12 cellular contexts compared by ENCODE assay signal in genomic region chr22:39076117-39076516, GRCh38. TPM values are rescaled to one million over a fixed set of nuclear protein-coding genes. Genes with fewer than 3 reads are reported as not detected.
DNase-seq lines count a peak whose midpoint lies in the region; ATAC-seq, FAIRE-seq and TF ChIP-seq lines count a peak whose summit lies in the region.
"Not testable (repeated sequence)": the region's sequence is repeated elsewhere in the genome, so short reads cannot be mapped to it uniquely, and the experiment has no call there.
"Had no signal": no experiment of that assay in that cellular context is flagged by ENCODE, and none has a peak within 500 bp of the region (broad histone marks: within the 10 kb centered on the region; RNA-seq: fewer than 3 reads in every experiment).

No MANE protein-coding gene starts in this region.

- not testable (repeated sequence) for DNase-seq in CD4-positive, CD25-positive, alpha-beta regulatory T cell; GM19239 (ENCODE audit: insufficient read length, low spot score); activated CD4-positive, alpha-beta memory T cell treated with anti-CD3 and anti-CD28 coated beads for 36 hours; endodermal cell; naive thymus-derived CD4-positive, alpha-beta T cell; stimulated activated naive B cell treated with anti-CD40 and anti-IgM and Interleukin-4, amounts not matched to agents 10 μg/mL and 1 μg/mL and 100 μg/mL, for 72 hours

- TF ChIP-seq CTCF in OCI-LY3 (IDR thresholded peaks at IDR 0.05; ENCODE audit: low read depth, low read length); endodermal cell (conservative IDR thresholded peaks at IDR 0.05): not testable (repeated sequence)

- peak overlapping the region in 2 of 3 donors; percentile 91 to 95 for H3K27ac Mint-ChIP-seq in CD4-positive, CD25-positive, alpha-beta regulatory T cell
- peak overlapping the region; percentile 72 for H3K27ac Mint-ChIP-seq in activated CD4-positive, alpha-beta memory T cell treated with anti-CD3 and anti-CD28 coated beads for 36 hours
- peak overlapping the region; percentile 61 for H3K27ac Mint-ChIP-seq in activated naive CD4-positive, alpha-beta T cell treated with anti-CD3 and anti-CD28 coated beads, Interleukin-2, amount 50 U/mL, for 24 hours
- H3K27ac Mint-ChIP-seq in endodermal cell, result not testable (repeated sequence)
- H3K27ac Mint-ChIP-seq in naive thymus-derived CD4-positive, alpha-beta T cell, result peak overlapping the region; percentile 62 to 95 (median 88)
- H3K27ac Mint-ChIP-seq in stimulated activated naive B cell treated with anti-CD40 and anti-IgM and Interleukin-4, amounts not matched to agents 10 μg/mL and 1 μg/mL and 100 μg/mL, for 72 hours, result peak overlapping the region; percentile 96

- H3K9me3 ChIP-seq in CD4-positive, CD25-positive, alpha-beta regulatory T cell (ENCODE audit: control insufficient read depth in 2 of 2, low read length in 2 of 2); OCI-LY3 (ENCODE audit: insufficient read depth, low read length); endodermal cell (ENCODE audit: control insufficient read depth, low read length); naive thymus-derived CD4-positive, alpha-beta T cell (ENCODE audit: control insufficient read depth in 2 of 3, low read length in 3 of 3): not testable (repeated sequence)

- not testable (repeated sequence) for H4K20me1 ChIP-seq in OCI-LY3 (ENCODE audit: insufficient read depth, low read length)

- H3K9me3 Mint-ChIP-seq in CD4-positive, CD25-positive, alpha-beta regulatory T cell; activated CD4-positive, alpha-beta memory T cell treated with anti-CD3 and anti-CD28 coated beads for 36 hours; activated naive CD4-positive, alpha-beta T cell treated with anti-CD3 and anti-CD28 coated beads, Interleukin-2, amount 50 U/mL, for 24 hours; endodermal cell; naive thymus-derived CD4-positive, alpha-beta T cell; stimulated activated naive B cell treated with anti-CD40 and anti-IgM and Interleukin-4, amounts not matched to agents 10 μg/mL and 1 μg/mL and 100 μg/mL, for 72 hours: not testable (repeated sequence)

- WGBS in endodermal cell (ENCODE audit: insufficient coverage in 1 of 2, insufficient read length in 1 of 2), 2 experiments, result 72 to 97% methylated on average over 3 to 4 of the region's 4 CpGs

- not testable (repeated sequence) for H2AFZ ChIP-seq in OCI-LY3 (ENCODE audit: low read depth, low read length)

- peak overlapping the region; percentile 44 for H3K4me2 ChIP-seq in OCI-LY3 (ENCODE audit: low read length)

- not testable (repeated sequence) for H3K36me3 Mint-ChIP-seq in CD4-positive, CD25-positive, alpha-beta regulatory T cell; activated naive CD4-positive, alpha-beta T cell treated with anti-CD3 and anti-CD28 coated beads, Interleukin-2, amount 50 U/mL, for 24 hours; endodermal cell (ENCODE audit: low read depth)
- peaks cover 17% of the 10 kb centered on the region for H3K36me3 Mint-ChIP-seq in activated CD4-positive, alpha-beta memory T cell treated with anti-CD3 and anti-CD28 coated beads for 36 hours
- H3K36me3 Mint-ChIP-seq in naive thymus-derived CD4-positive, alpha-beta T cell, result peaks cover 2 to 14% (median 3%) of the 10 kb centered on the region in 5 donors
- peaks cover 14 to 25% of the 10 kb centered on the region in 2 donors for H3K36me3 Mint-ChIP-seq in stimulated activated naive B cell treated with anti-CD40 and anti-IgM and Interleukin-4, amounts not matched to agents 10 μg/mL and 1 μg/mL and 100 μg/mL, for 72 hours

- H3K27me3 Mint-ChIP-seq in CD4-positive, CD25-positive, alpha-beta regulatory T cell; activated CD4-positive, alpha-beta memory T cell treated with anti-CD3 and anti-CD28 coated beads for 36 hours; activated naive CD4-positive, alpha-beta T cell treated with anti-CD3 and anti-CD28 coated beads, Interleukin-2, amount 50 U/mL, for 24 hours; endodermal cell (ENCODE audit: insufficient read depth); naive thymus-derived CD4-positive, alpha-beta T cell; stimulated activated naive B cell treated with anti-CD40 and anti-IgM and Interleukin-4, amounts not matched to agents 10 μg/mL and 1 μg/mL and 100 μg/mL, for 72 hours: not testable (repeated sequence)

- ATAC-seq in CD4-positive, CD25-positive, alpha-beta regulatory T cell (ENCODE audit: low read depth in 2 of 2); naive thymus-derived CD4-positive, alpha-beta T cell; stimulated activated naive B cell treated with anti-CD40 and anti-IgM and Interleukin-4, amounts not matched to agents 10 μg/mL and 1 μg/mL and 100 μg/mL, for 72 hours (replicated peaks): not testable (repeated sequence)

- peaks cover 0 to 48% (median 22%) of the 10 kb centered on the region in 4 donors for H3K4me1 Mint-ChIP-seq in CD4-positive, CD25-positive, alpha-beta regulatory T cell
- peaks cover 30% of the 10 kb centered on the region for H3K4me1 Mint-ChIP-seq in activated CD4-positive, alpha-beta memory T cell treated with anti-CD3 and anti-CD28 coated beads for 36 hours (ENCODE audit: low read depth)
- H3K4me1 Mint-ChIP-seq in activated naive CD4-positive, alpha-beta T cell treated with anti-CD3 and anti-CD28 coated beads, Interleukin-2, amount 50 U/mL, for 24 hours, result peaks cover 32% of the 10 kb centered on the region
- H3K4me1 Mint-ChIP-seq in endodermal cell, result peaks cover 21% of the 10 kb centered on the region
- peaks cover 23 to 40% (median 36%) of the 10 kb centered on the region in 7 donors for H3K4me1 Mint-ChIP-seq in naive thymus-derived CD4-positive, alpha-beta T cell
- H3K4me1 Mint-ChIP-seq in stimulated activated naive B cell treated with anti-CD40 and anti-IgM and Interleukin-4, amounts not matched to agents 10 μg/mL and 1 μg/mL and 100 μg/mL, for 72 hours, result peaks cover 31 to 77% of the 10 kb centered on the region in 2 donors

- H3K4me3 Mint-ChIP-seq in CD4-positive, CD25-positive, alpha-beta regulatory T cell, result peak overlapping the region; percentile 25 to 96 (median 84)
- H3K4me3 Mint-ChIP-seq in activated CD4-positive, alpha-beta memory T cell treated with anti-CD3 and anti-CD28 coated beads for 36 hours, result peak overlapping the region; percentile 66
- H3K4me3 Mint-ChIP-seq in activated naive CD4-positive, alpha-beta T cell treated with anti-CD3 and anti-CD28 coated beads, Interleukin-2, amount 50 U/mL, for 24 hours, result peak overlapping the region; percentile 76
- peak overlapping the region; percentile 47 for H3K4me3 Mint-ChIP-seq in endodermal cell
- H3K4me3 Mint-ChIP-seq in naive thymus-derived CD4-positive, alpha-beta T cell, result peak overlapping the region; percentile 76 to 87 (median 84)
- H3K4me3 Mint-ChIP-seq in stimulated activated naive B cell treated with anti-CD40 and anti-IgM and Interleukin-4, amounts not matched to agents 10 μg/mL and 1 μg/mL and 100 μg/mL, for 72 hours, result peak overlapping the region; percentile 93 to 95

- FAIRE-seq in GM19239 (lab: Jason Lieb, UNC), result peak; percentile 76

- CTCF ChIA-PET in activated CD4-positive, alpha-beta memory T cell treated with anti-CD3 and anti-CD28 coated beads for 36 hours (lab: Charles Lee), result interaction anchor here (0.5 kb wide), 1 partner anchor 140 kb away, joined by 3 read pairs; no protein-coding TSS in a partner anchor
- CTCF ChIA-PET in naive thymus-derived CD4-positive, alpha-beta T cell (lab: Charles Lee), result interaction anchor here (1.2 kb wide), 1 partner anchor 39 kb away, joined by 3 read pairs; no protein-coding TSS in a partner anchor

- H3K27me3 ChIP-seq in CD4-positive, CD25-positive, alpha-beta regulatory T cell (ENCODE audit: control insufficient read depth, insufficient read depth, low read length); OCI-LY3 (ENCODE audit: low read depth, low read length); endodermal cell (ENCODE audit: control insufficient read depth, insufficient read depth, low read length, poor library complexity, severe bottlenecking); naive thymus-derived CD4-positive, alpha-beta T cell (ENCODE audit: control insufficient read depth in 2 of 2, insufficient read depth in 2 of 2, low read length in 2 of 2): not testable (repeated sequence)

- H3K4me1 ChIP-seq in CD4-positive, CD25-positive, alpha-beta regulatory T cell (ENCODE audit: control insufficient read depth, insufficient read depth, low read length, poor library complexity, severe bottlenecking), result peaks cover 29% of the 10 kb centered on the region
- peaks cover 41% of the 10 kb centered on the region for H3K4me1 ChIP-seq in OCI-LY3 (ENCODE audit: low read length)
- H3K4me1 ChIP-seq in endodermal cell (ENCODE audit: control insufficient read depth, insufficient read depth, low read length), result not testable (repeated sequence)
- peaks cover 4 to 15% of the 10 kb centered on the region in 2 donors for H3K4me1 ChIP-seq in naive thymus-derived CD4-positive, alpha-beta T cell (ENCODE audit: control insufficient read depth in 2 of 2, insufficient read depth in 2 of 2, low read length in 2 of 2)

- POLR2A ChIA-PET in activated CD4-positive, alpha-beta memory T cell treated with anti-CD3 and anti-CD28 coated beads for 36 hours (lab: Charles Lee), result not testable (repeated sequence)
- POLR2A ChIA-PET in naive thymus-derived CD4-positive, alpha-beta T cell (lab: Charles Lee), result interaction anchor here (0.7 kb wide), 1 partner anchor 84 kb away, joined by 3 read pairs; no protein-coding TSS in a partner anchor

- H3K9ac ChIP-seq in OCI-LY3 (ENCODE audit: low read length); endodermal cell (ENCODE audit: extremely low read depth, low read length, poor library complexity, severe bottlenecking): not testable (repeated sequence)

- H3K4me3 ChIP-seq in CD4-positive, CD25-positive, alpha-beta regulatory T cell (ENCODE audit: low read depth, low read length); endodermal cell (ENCODE audit: low read length); naive thymus-derived CD4-positive, alpha-beta T cell (ENCODE audit: low read length): not testable (repeated sequence)
- H3K4me3 ChIP-seq in OCI-LY3 (ENCODE audit: low read length), result peak overlapping the region; percentile 51

- intact Hi-C loops in activated CD4-positive, alpha-beta memory T cell treated with anti-CD3 and anti-CD28 coated beads for 36 hours (cut with micrococcal nuclease), result not testable (repeated sequence)
- intact Hi-C loops in naive thymus-derived CD4-positive, alpha-beta T cell (cut with micrococcal nuclease), result loop anchor here (2.0 to 5.0 kb wide), 5 partner anchors 15 to 64 kb away; partner anchors contain the start of genes APOBEC3C (in 1 of the 2), APOBEC3D (in 1 of the 2) and APOBEC3F (in 1 of the 2)

- H3K79me2 ChIP-seq in OCI-LY3 (ENCODE audit: low read length), result not testable (repeated sequence)

- not testable (repeated sequence) for H3K36me3 ChIP-seq in CD4-positive, CD25-positive, alpha-beta regulatory T cell (ENCODE audit: control insufficient read depth, insufficient read depth, low read length); OCI-LY3 (replicated peaks; ENCODE audit: low read depth, low read length); endodermal cell (ENCODE audit: control insufficient read depth, insufficient read depth, low read length)
- H3K36me3 ChIP-seq in naive thymus-derived CD4-positive, alpha-beta T cell (ENCODE audit: control insufficient read depth in 2 of 3, insufficient read depth in 3 of 3, low read length in 3 of 3), result peaks cover 1 to 14% (median 5%) of the 10 kb centered on the region in 3 experiments

- peak overlapping the region; percentile 85 for H3K27ac ChIP-seq in CD4-positive, CD25-positive, alpha-beta regulatory T cell (ENCODE audit: insufficient read depth, low read length, poor library complexity, severe bottlenecking)
- not testable (repeated sequence) for H3K27ac ChIP-seq in OCI-LY3 (ENCODE audit: low read length); endodermal cell (ENCODE audit: low read depth, low read length); naive thymus-derived CD4-positive, alpha-beta T cell (ENCODE audit: low read depth, low read length)

RNA-seq across cellular contexts. Expression of gene APOBEC3G, which starts 1.0 kb away (rescaled TPM):
- total RNA-seq in CD4-positive, CD25-positive, alpha-beta regulatory T cell, result 49.0 TPM
- polyA plus RNA-seq in CD4-positive, CD25-positive, alpha-beta regulatory T cell, result 100 to 1,000 TPM in 1 of 4 donors, 10 to 100 TPM in 3; 51.0 to 105 (median 75.6) TPM
- total RNA-seq in activated CD4-positive, alpha-beta memory T cell treated with anti-CD3 and anti-CD28 coated beads for 36 hours, result 100 to 1,000 TPM; 106 to 108 TPM
- total RNA-seq in endodermal cell, result 10 to 100 TPM in 1 of 2 donors, 1 to 10 TPM in 1; 8.7 to 19.7 TPM
- 5.9 TPM for polyA plus RNA-seq in endodermal cell (2013, experiment 1 of 2)
- 9.5 TPM for polyA plus RNA-seq in endodermal cell (2013, experiment 2 of 2)
- total RNA-seq in naive thymus-derived CD4-positive, alpha-beta T cell, result 10 to 100 TPM; 18.5 to 93.2 (median 21.0) TPM
- 10 to 100 TPM; 22.9 to 32.7 TPM for polyA plus RNA-seq in naive thymus-derived CD4-positive, alpha-beta T cell
- polyA plus RNA-seq: A549 had no signal

RNA-seq across cellular contexts. Expression of gene APOBEC3H, which starts 20.9 kb away (rescaled TPM):
- total RNA-seq in CD4-positive, CD25-positive, alpha-beta regulatory T cell, result 4.9 TPM
- polyA plus RNA-seq in CD4-positive, CD25-positive, alpha-beta regulatory T cell, result 1 to 10 TPM; 1.7 to 7.8 (median 2.2) TPM
- total RNA-seq in activated CD4-positive, alpha-beta memory T cell treated with anti-CD3 and anti-CD28 coated beads for 36 hours, result 10 to 100 TPM; 23.6 to 25.3 TPM
- total RNA-seq in endodermal cell, result not detected
- 0.32 TPM for polyA plus RNA-seq in endodermal cell (2013, experiment 1 of 2)
- polyA plus RNA-seq in endodermal cell (2013, experiment 2 of 2), result 0.62 TPM
- 10 to 100 TPM in 1 of 5 experiments, 1 to 10 TPM in 1, under 1 TPM in 2, not detected in 1; 0.29 to 31.3 (median 1.5) TPM for total RNA-seq in naive thymus-derived CD4-positive, alpha-beta T cell
- not detected for polyA plus RNA-seq in naive thymus-derived CD4-positive, alpha-beta T cell
- total RNA-seq: lower leg skin, occipital lobe, SJSA1 had no signal

RNA-seq across cellular contexts. Expression of gene APOBEC3F, which starts 35.5 kb away (rescaled TPM):
- 17.6 TPM for total RNA-seq in CD4-positive, CD25-positive, alpha-beta regulatory T cell
- polyA plus RNA-seq in CD4-positive, CD25-positive, alpha-beta regulatory T cell, result 10 to 100 TPM in 2 of 4 donors, 1 to 10 TPM in 2; 7.8 to 18.4 (median 10.4) TPM
- 10 to 100 TPM; 33.4 to 34.9 TPM for total RNA-seq in activated CD4-positive, alpha-beta memory T cell treated with anti-CD3 and anti-CD28 coated beads for 36 hours
- total RNA-seq in endodermal cell, result 10 to 100 TPM; 16.2 to 24.2 TPM
- polyA plus RNA-seq in endodermal cell (2013, experiment 1 of 2), result 4.5 TPM
- 4.5 TPM for polyA plus RNA-seq in endodermal cell (2013, experiment 2 of 2)
- 10 to 100 TPM; 12.5 to 40.4 (median 12.7) TPM for total RNA-seq in naive thymus-derived CD4-positive, alpha-beta T cell
- polyA plus RNA-seq in naive thymus-derived CD4-positive, alpha-beta T cell, result 1 to 10 TPM; 4.9 to 9.1 TPM

RNA-seq across cellular contexts. Expression of gene APOBEC3D, which starts 55.2 kb away (rescaled TPM):
- 24.4 TPM for total RNA-seq in CD4-positive, CD25-positive, alpha-beta regulatory T cell
- polyA plus RNA-seq in CD4-positive, CD25-positive, alpha-beta regulatory T cell, result 10 to 100 TPM; 14.4 to 24.7 (median 16.1) TPM
- total RNA-seq in activated CD4-positive, alpha-beta memory T cell treated with anti-CD3 and anti-CD28 coated beads for 36 hours, result 10 to 100 TPM; 54.1 to 54.5 TPM
- 10 to 100 TPM in 1 of 2 donors, 1 to 10 TPM in 1; 8.6 to 14.4 TPM for total RNA-seq in endodermal cell
- polyA plus RNA-seq in endodermal cell (2013, experiment 1 of 2), result 2.6 TPM
- polyA plus RNA-seq in endodermal cell (2013, experiment 2 of 2), result 7.1 TPM
- 10 to 100 TPM; 10.9 to 40.8 (median 19.1) TPM for total RNA-seq in naive thymus-derived CD4-positive, alpha-beta T cell
- 1 to 10 TPM; 7.0 to 9.4 TPM for polyA plus RNA-seq in naive thymus-derived CD4-positive, alpha-beta T cell
